Comparison of ENCODE assay signal across 10 cellular contexts in the genomic region with DNA sequence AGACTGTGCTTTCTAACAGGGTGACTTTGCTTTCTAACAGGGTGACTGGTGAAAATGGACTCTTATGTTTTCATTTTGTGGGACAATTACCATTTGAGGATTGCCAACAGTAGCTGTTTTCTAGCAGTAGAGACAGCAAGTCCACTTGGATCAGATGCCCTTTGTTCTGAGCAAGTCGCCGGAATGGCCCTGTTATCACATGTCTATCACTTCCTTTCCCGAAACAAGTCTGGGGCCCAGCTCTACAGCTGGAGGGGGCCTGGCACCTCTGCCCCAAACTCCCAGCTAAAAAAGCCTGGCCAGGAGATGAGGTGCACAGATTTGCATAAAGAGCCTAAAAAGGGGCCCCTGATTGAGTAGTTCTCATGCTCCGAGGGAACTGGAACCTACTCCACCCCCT. TPM values are rescaled to one million over a fixed set of nuclear protein-coding genes. Genes with fewer than 3 reads are reported as not detected.
A peak's percentile ranks its signal among the peaks of the same experiment; 100 is the strongest.
DNase-seq lines count a peak whose midpoint lies in the region; ATAC-seq and TF ChIP-seq lines count a peak whose summit lies in the region.
"Had no signal": no experiment of that assay in that cellular context is flagged by ENCODE, and none has a peak within 500 bp of the region (broad histone marks: within the 10 kb centered on the region; RNA-seq: fewer than 3 reads in every experiment).

No MANE protein-coding gene starts in this region.

- H2AFZ ChIP-seq in Loucy (ENCODE audit: low read length), result peak overlapping the region; percentile 4

- no peaks in the 10 kb centered on the region for H3K36me3 ChIP-seq in BLaER1 treated with 17β-estradiol and CSF1 and Interleukin-3, amounts not matched to agents 10 nM and 100 nM
- no peaks in the 10 kb centered on the region for H3K36me3 ChIP-seq in Loucy (ENCODE audit: insufficient read depth, low read length)
- H3K36me3 ChIP-seq: prostate gland had no signal

- no peaks in the 10 kb centered on the region for H3K79me2 ChIP-seq in Loucy (ENCODE audit: insufficient read depth, low read length)

- H3K4me3 ChIP-seq in BLaER1 treated with 17β-estradiol and CSF1 and Interleukin-3, amounts not matched to agents 10 nM and 100 nM, result no peak overlapping the region
- H3K4me3 ChIP-seq in Loucy (ENCODE audit: low read length, poor library complexity, severe bottlenecking), result peak overlapping the region; percentile 35
- H3K4me3 ChIP-seq: prostate gland had no signal

- no peaks in the 10 kb centered on the region for H3K27me3 ChIP-seq in BLaER1 treated with 17β-estradiol and CSF1 and Interleukin-3, amounts not matched to agents 10 nM and 100 nM
- H3K27me3 ChIP-seq in Loucy (ENCODE audit: insufficient read depth, low read length, poor library complexity, severe bottlenecking), result no peaks in the 10 kb centered on the region

- no peaks in the 10 kb centered on the region for H3K27me3 Mint-ChIP-seq in central memory CD8-positive, alpha-beta T cell
- no peaks in the 10 kb centered on the region for H3K27me3 Mint-ChIP-seq in natural killer cell treated with Interleukin-12 subunit alpha and Interleukin-12 subunit beta and Interleukin-15 and Interleukin-18, amount 100 ng/mL, for 72 hours
- H3K27me3 Mint-ChIP-seq in mesothelial cell of epicardium (ENCODE audit: low read depth), result no peaks in the 10 kb centered on the region

- no peaks in the 10 kb centered on the region for H4K20me1 ChIP-seq in BLaER1 treated with 17β-estradiol and CSF1 and Interleukin-3, amounts not matched to agents 10 nM and 100 nM
- no peaks in the 10 kb centered on the region for H4K20me1 ChIP-seq in Loucy (ENCODE audit: insufficient read depth, low read length, poor library complexity, severe bottlenecking)

- ATAC-seq in central memory CD8-positive, alpha-beta T cell (replicated peaks; ENCODE audit: extremely low read depth, poor library complexity, severe bottlenecking), result no peak
- no peak for ATAC-seq in natural killer cell treated with Interleukin-12 subunit alpha and Interleukin-12 subunit beta and Interleukin-15 and Interleukin-18, amount 100 ng/mL, for 72 hours
- ATAC-seq in HG02571 (IDR thresholded peaks at IDR 0.05; ENCODE audit: unreplicated experiment) (no peak), HG02970 (IDR thresholded peaks at IDR 0.05; ENCODE audit: low FRiP score, unreplicated experiment) (no peak)

- H3F3A ChIP-seq in Loucy (ENCODE audit: low read depth), result peaks cover 20% of the 10 kb centered on the region

- H3K4me1 Mint-ChIP-seq in central memory CD8-positive, alpha-beta T cell, result peaks cover 87% of the 10 kb centered on the region
- peaks cover 75 to 86% of the 10 kb centered on the region in 2 donors for H3K4me1 Mint-ChIP-seq in natural killer cell treated with Interleukin-12 subunit alpha and Interleukin-12 subunit beta and Interleukin-15 and Interleukin-18, amount 100 ng/mL, for 72 hours (ENCODE audit: low read depth in 2 of 2)
- H3K4me1 Mint-ChIP-seq in mesothelial cell of epicardium, result peaks cover 14% of the 10 kb centered on the region

- H3K27ac Mint-ChIP-seq in central memory CD8-positive, alpha-beta T cell (ENCODE audit: low read depth), result peak overlapping the region; percentile 100
- H3K27ac Mint-ChIP-seq in natural killer cell treated with Interleukin-12 subunit alpha and Interleukin-12 subunit beta and Interleukin-15 and Interleukin-18, amount 100 ng/mL, for 72 hours, result peak overlapping the region; percentile 93
- no peak overlapping the region for H3K27ac Mint-ChIP-seq in mesothelial cell of epicardium

- H3K9me2 ChIP-seq in Loucy (replicated peaks; ENCODE audit: low read depth, low read length), result no peaks in the 10 kb centered on the region

- no peaks in the 10 kb centered on the region for H3K9me3 Mint-ChIP-seq in central memory CD8-positive, alpha-beta T cell
- H3K9me3 Mint-ChIP-seq in natural killer cell treated with Interleukin-12 subunit alpha and Interleukin-12 subunit beta and Interleukin-15 and Interleukin-18, amount 100 ng/mL, for 72 hours, result peaks cover 4% of the 10 kb centered on the region
- no peaks in the 10 kb centered on the region for H3K9me3 Mint-ChIP-seq in mesothelial cell of epicardium

- no peak for TF ChIP-seq CTCF in Loucy (conservative IDR thresholded peaks at IDR 0.05; ENCODE audit: low read length)
- TF ChIP-seq CTCF in mesothelial cell of epicardium (IDR thresholded peaks at IDR 0.05; ENCODE audit: unreplicated experiment), result no peak

- peak overlapping the region in 9 of 11 experiments; percentile 43 to 90 (median 68); a peak in 17 of 22 replicates for H3K27ac ChIP-seq in BLaER1 treated with 17β-estradiol and CSF1 and Interleukin-3, amounts not matched to agents 10 nM and 100 nM

- H3K36me3 Mint-ChIP-seq in central memory CD8-positive, alpha-beta T cell (ENCODE audit: insufficient read depth), result peaks cover 14% of the 10 kb centered on the region
- H3K36me3 Mint-ChIP-seq in natural killer cell treated with Interleukin-12 subunit alpha and Interleukin-12 subunit beta and Interleukin-15 and Interleukin-18, amount 100 ng/mL, for 72 hours, result peaks cover 8% of the 10 kb centered on the region
- H3K36me3 Mint-ChIP-seq in mesothelial cell of epicardium, result no peaks in the 10 kb centered on the region

- no peak for DNase-seq in central memory CD8-positive, alpha-beta T cell (ENCODE audit: low spot score in 2 of 2)
- DNase-seq in natural killer cell treated with Interleukin-12 subunit alpha and Interleukin-12 subunit beta and Interleukin-15 and Interleukin-18, amount 100 ng/mL, for 72 hours (ENCODE audit: low spot score), result no peak
- DNase-seq in AG20443 (ENCODE audit: low spot score) (no peak), mesothelial cell of epicardium (ENCODE audit: low spot score in 2 of 2, unreplicated experiment in 2 of 2) (no peak)
- DNase-seq: NCI-H2081 treated with DMSO at 0.1 percent for 48 hours had no signal

- H3K4me3 Mint-ChIP-seq in central memory CD8-positive, alpha-beta T cell, result peak overlapping the region; percentile 76
- peak overlapping the region; percentile 95 for H3K4me3 Mint-ChIP-seq in natural killer cell treated with Interleukin-12 subunit alpha and Interleukin-12 subunit beta and Interleukin-15 and Interleukin-18, amount 100 ng/mL, for 72 hours
- H3K4me3 Mint-ChIP-seq in mesothelial cell of epicardium, result no peak overlapping the region

- H3K4me2 ChIP-seq in BLaER1 treated with 17β-estradiol and CSF1 and Interleukin-3, amounts not matched to agents 10 nM and 100 nM, result peak overlapping the region; percentile 58 to 89 (median 79); a peak in 21 of 22 replicates
- H3K4me2 ChIP-seq in Loucy (ENCODE audit: low read depth, low read length, poor library complexity, severe bottlenecking), result peak overlapping the region; percentile 72

- H3K9me3 ChIP-seq in BLaER1 treated with 17β-estradiol and CSF1 and Interleukin-3, amounts not matched to agents 10 nM and 100 nM (replicated peaks in 1 of 11), result peaks cover 0 to 19% (median 13%) of the 10 kb centered on the region in 11 experiments; a peak in 17 of 22 replicates
- H3K9me3 ChIP-seq in Loucy (ENCODE audit: insufficient read depth, low read depth, low read length), result no peaks in the 10 kb centered on the region
- H3K9me3 ChIP-seq: prostate gland had no signal

- peak overlapping the region in 7 of 11 experiments; percentile 9 to 71 (median 64); a peak in 8 of 22 replicates for H3K9ac ChIP-seq in BLaER1 treated with 17β-estradiol and CSF1 and Interleukin-3, amounts not matched to agents 10 nM and 100 nM
- H3K9ac ChIP-seq in Loucy (ENCODE audit: low read depth, low read length, poor library complexity, severe bottlenecking), result peak overlapping the region; percentile 62

- peaks cover 42 to 73% (median 50%) of the 10 kb centered on the region in 10 experiments for H3K4me1 ChIP-seq in BLaER1 treated with 17β-estradiol and CSF1 and Interleukin-3, amounts not matched to agents 10 nM and 100 nM
- H3K4me1 ChIP-seq in Loucy (ENCODE audit: insufficient read depth, low read length, poor library complexity, severe bottlenecking), result peaks cover 80% of the 10 kb centered on the region

RNA-seq across cellular contexts. Expression of a gene that starts 44.6 kb away (rescaled TPM):
- total RNA-seq in natural killer cell treated with Interleukin-12 subunit alpha and Interleukin-12 subunit beta and Interleukin-15 and Interleukin-18, amount 100 ng/mL, for 72 hours, result under 1 TPM; 0.31 to 0.38 TPM
- 332 to 367 TPM (median 337 TPM) in 3 replicates for total RNA-seq in mesothelial cell of epicardium

Comparison
In these comparisons a context has a peak if more than half of its experiments do, and no peak if none do; other contexts are left out.
1. RNA of a gene that starts 44.6 kb away (total RNA-seq): 332 to 367 TPM in mesothelial cell of epicardium; 0.31 to 0.38 TPM in natural killer cell treated with Interleukin-12 subunit alpha and Interleukin-12 subunit beta and Interleukin-15 and Interleukin-18, amount 100 ng/mL, for 72 hours; every median in the first group is over 100 times any median in the second.